Comparison of ENCODE assay signal across 16 cellular contexts in genomic region chr2:75808039-75808438, GRCh38.
"Had no signal": no experiment of that assay in that cellular context is flagged by ENCODE, and none has a peak within 500 bp of the region (broad histone marks: within the 10 kb centered on the region; RNA-seq: fewer than 3 reads in every experiment).

No MANE protein-coding gene starts in this region.

- ATAC-seq: mucosa of descending colon; naive thymus-derived CD8-positive, alpha-beta T cell; T-helper 17 cell had no signal

- H3K9me3 ChIP-seq: colonic mucosa, mucosa of descending colon, sigmoid colon, suprapubic skin, uterus had no signal

- DNase-seq: activated B cell treated with CpG ODN at 0.5 μM for 24 hours; activated CD4-positive, alpha-beta T cell treated with anti-CD3 and anti-CD28 coated beads, Interleukin-2, amount 10 ng/mL, durations not matched to agents 24 days and 14 days; activated naive CD4-positive, alpha-beta T cell treated with anti-CD3 and anti-CD28 coated beads for 36 hours; caudate nucleus; colonic mucosa; hypothalamus; kidney glomerular epithelial cell; mucosa of descending colon; naive thymus-derived CD8-positive, alpha-beta T cell; posterior cingulate gyrus; sigmoid colon; stimulated activated CD4-positive, alpha-beta T cell treated with anti-CD3 and anti-CD28 coated beads, Interleukin-2, amount 100 ng/mL, for 48 hours; stimulated activated naive CD4-positive, alpha-beta T cell treated with Interleukin-2 at 50 U/mL for 16 hours; T-helper 17 cell; uterus had no signal

- H3K4me3 ChIP-seq: colonic mucosa, mucosa of descending colon, sigmoid colon, suprapubic skin, uterus had no signal

- H3K27ac ChIP-seq: colonic mucosa, sigmoid colon, suprapubic skin, uterus had no signal

- H3K27me3 ChIP-seq: colonic mucosa, sigmoid colon, suprapubic skin, uterus had no signal

- H3K36me3 ChIP-seq: colonic mucosa, sigmoid colon, suprapubic skin, uterus had no signal

- H3K4me1 ChIP-seq: colonic mucosa, sigmoid colon, suprapubic skin, uterus had no signal
